1 cellular context compared by ENCODE assay signal in genomic region chr5:166926806-166927475, GRCh38. TPM values are rescaled to one million over a fixed set of nuclear protein-coding genes. Genes with fewer than 3 reads are reported as not detected.
"Had no signal": no experiment of that assay in that cellular context is flagged by ENCODE, and none has a peak within 500 bp of the region (broad histone marks: within the 10 kb centered on the region; RNA-seq: fewer than 3 reads in every experiment).

No MANE protein-coding gene starts in this region.

RNA-seq across cellular contexts. Expression of gene TENM2, which starts 51.9 kb away (rescaled TPM):
- total RNA-seq: endothelial cell of umbilical vein had no signal
